18 cellular contexts compared by ENCODE assay signal in the genomic region with DNA sequence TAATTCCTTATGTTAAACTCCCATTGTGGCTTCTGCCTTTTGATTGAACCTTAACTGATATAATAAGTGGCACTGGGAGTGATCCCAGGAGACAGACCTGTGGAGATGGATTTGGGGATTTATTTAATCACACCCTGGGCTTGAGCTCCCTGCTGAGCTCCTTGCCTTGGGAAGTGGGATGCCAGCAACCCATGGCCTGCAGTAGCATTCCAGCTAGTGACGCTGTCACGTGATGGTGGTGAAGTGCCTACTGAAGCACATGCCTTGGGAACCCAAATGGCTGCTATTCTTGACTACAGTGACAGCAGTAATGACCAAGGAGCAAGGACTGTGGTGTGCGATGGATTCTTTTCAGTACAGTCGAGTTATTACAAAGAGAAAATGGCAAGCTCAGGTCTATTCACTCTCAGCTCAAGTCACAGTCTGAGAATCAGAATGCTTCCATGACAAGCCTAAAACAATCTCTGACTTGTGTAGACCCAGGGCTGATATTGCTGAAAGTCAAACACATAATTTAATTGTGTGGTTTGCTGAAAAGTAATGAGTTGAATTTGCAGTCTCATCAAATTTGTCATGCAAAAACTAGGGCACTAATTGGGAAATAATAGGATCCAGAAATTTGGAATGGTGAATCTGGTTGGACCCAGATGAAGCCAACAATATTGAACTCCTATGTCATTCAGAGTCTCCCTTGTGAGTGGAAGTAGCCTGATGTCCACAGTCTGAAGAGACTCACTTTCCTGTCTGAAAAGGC. TPM values are rescaled to one million over a fixed set of nuclear protein-coding genes. Genes with fewer than 3 reads are reported as not detected.
DNase-seq lines count a peak whose midpoint lies in the region; ATAC-seq and TF ChIP-seq lines count a peak whose summit lies in the region.
"Had no signal": no experiment of that assay in that cellular context is flagged by ENCODE, and none has a peak within 500 bp of the region (broad histone marks: within the 10 kb centered on the region; RNA-seq: fewer than 3 reads in every experiment).

No MANE protein-coding gene starts in this region.

- peak in 1 of 2 donors; percentile 61 for DNase-seq in cardiac muscle cell (ENCODE audit: low read depth in 1 of 2, low spot score in 1 of 2)
- DNase-seq in right cardiac atrium, result no peak
- DNase-seq in ELF-1 (ENCODE audit: low read depth, low spot score), result peak; percentile 17
- DNase-seq in WERI-Rb-1, result peak; percentile 75
- DNase-seq in myocyte (ENCODE audit: low read depth), result peak; percentile 88
- no peak for DNase-seq in HPDE6-E6E7 (ENCODE audit: extremely low spot score)
- DNase-seq in HUDEP-2 (lab: John Stamatoyannopoulos, UW; ENCODE audit: unreplicated experiment in 76 of 76), result no peak
- no peak for DNase-seq in cerebellum (ENCODE audit: low spot score)
- DNase-seq: Caco-2; CD4-positive, alpha-beta T cell; DMS53; NCI-H1092 treated with DMSO at 0.1 percent for 48 hours; NCI-H146; NCI-H2029 treated with DMSO at 0.1 percent for 48 hours; NCI-H2171; NCI-H748 treated with DMSO at 0.1 percent for 48 hours; SIG-M5 had no signal

- no peaks in the 10 kb centered on the region for H3K9me3 ChIP-seq in cardiac muscle cell (ENCODE audit: low read depth)
- H3K9me3 ChIP-seq in right cardiac atrium (ENCODE audit: control insufficient read depth, low read length), result no peaks in the 10 kb centered on the region
- H3K9me3 ChIP-seq in WERI-Rb-1 (ENCODE audit: severe bottlenecking), result no peaks in the 10 kb centered on the region
- H3K9me3 ChIP-seq: Caco-2 had no signal

- TF ChIP-seq CTCF in cardiac muscle cell (IDR thresholded peaks at IDR 0.05; ENCODE audit: low read depth, low read length) (no peak), WERI-Rb-1 (IDR thresholded peaks at IDR 0.05; ENCODE audit: low read depth, low read length) (no peak)

- peak overlapping the region; percentile 13 for H3K27ac ChIP-seq in cardiac muscle cell
- H3K27ac ChIP-seq in right cardiac atrium (ENCODE audit: low read length), result no peak overlapping the region
- 0 out of 2 replicates have a peak overlapping the region, but pooled peaks have one; percentile 1 for H3K27ac ChIP-seq in WERI-Rb-1

- H3K36me3 ChIP-seq in cardiac muscle cell (no peaks in the 10 kb centered on the region), WERI-Rb-1 (no peaks in the 10 kb centered on the region)

- ATAC-seq in right cardiac atrium, result no peak

- WGBS in right cardiac atrium, result 66% methylated on average over 4 of the region's 4 CpGs

- H3K4me1 ChIP-seq in cardiac muscle cell (ENCODE audit: low read depth) (peaks cover 4% of the 10 kb centered on the region), right cardiac atrium (ENCODE audit: control insufficient read depth, insufficient read depth, low read length) (peaks cover 4% of the 10 kb centered on the region)

- intact Hi-C loops in right cardiac atrium (cut with DNase I), result loop anchor here in 1 of 4 donors (10.0 kb wide), 1 partner anchor 78 kb away; the partner anchor contains the start of gene FBXL19

- H3K27me3 ChIP-seq in cardiac muscle cell (no peaks in the 10 kb centered on the region), right cardiac atrium (ENCODE audit: control insufficient read depth, insufficient read depth) (no peaks in the 10 kb centered on the region), WERI-Rb-1 (ENCODE audit: insufficient read depth, low read depth, severe bottlenecking) (no peaks in the 10 kb centered on the region)

- H3K4me3 ChIP-seq in cardiac muscle cell, result no peak overlapping the region
- H3K4me3 ChIP-seq in right cardiac atrium (ENCODE audit: low read length), result no peak overlapping the region
- no peak overlapping the region for H3K4me3 ChIP-seq in WERI-Rb-1 (ENCODE audit: low read depth, low read length)

RNA-seq across cellular contexts. Expression of gene BCL7C, which starts 47.1 kb away (rescaled TPM):
- total RNA-seq in cardiac muscle cell (39.8 and 53.0 TPM in 2 replicates), right cardiac atrium (10 to 100 TPM; 20.6 to 31.7 (median 26.3) TPM), myocyte (25.4 and 35.4 TPM in 2 replicates), cerebellum (37.0 TPM)
- polyA plus RNA-seq in cardiac muscle cell (50.5 and 60.6 TPM in 2 replicates), right cardiac atrium (29.5 TPM)
- polyA plus RNA-seq in myocyte (2012), result 31.3 TPM

RNA-seq across cellular contexts. Expression of gene CTF1, which starts 49.6 kb away (rescaled TPM):
- total RNA-seq in cardiac muscle cell, result 4.9 and 5.0 TPM in 2 replicates
- polyA plus RNA-seq in cardiac muscle cell, result 14.0 and 23.4 TPM in 2 replicates
- total RNA-seq in right cardiac atrium, result 1 to 10 TPM; 7.4 to 9.8 (median 9.1) TPM
- 13.1 TPM for polyA plus RNA-seq in right cardiac atrium
- 4.2 and 5.6 TPM in 2 replicates for total RNA-seq in myocyte
- polyA plus RNA-seq in myocyte (2012), result 10.2 TPM
- 0.36 TPM for total RNA-seq in cerebellum
- total RNA-seq: HT1080 had no signal

RNA-seq across cellular contexts. Expression of gene ZNF629, which starts 59.8 kb away (rescaled TPM):
- total RNA-seq in cardiac muscle cell (41.7 and 50.9 TPM in 2 replicates), right cardiac atrium (10 to 100 TPM; 22.9 to 25.1 (median 24.8) TPM), myocyte (24.3 and 28.7 TPM in 2 replicates), cerebellum (13.2 TPM)
- polyA plus RNA-seq in cardiac muscle cell (20.1 and 22.2 TPM in 2 replicates), right cardiac atrium (15.2 TPM)
- 15.4 TPM for polyA plus RNA-seq in myocyte (2012)

Comparison
In these comparisons a context has a peak if more than half of its experiments do, and no peak if none do; other contexts are left out.
1. DNase-seq: peak in ELF-1 (single experiment), WERI-Rb-1 (single experiment) and myocyte (single experiment); none in right cardiac atrium (0 of 3), HPDE6-E6E7 (single experiment), HUDEP-2 (0 of 76) and cerebellum (single experiment).